In the genomic region with DNA sequence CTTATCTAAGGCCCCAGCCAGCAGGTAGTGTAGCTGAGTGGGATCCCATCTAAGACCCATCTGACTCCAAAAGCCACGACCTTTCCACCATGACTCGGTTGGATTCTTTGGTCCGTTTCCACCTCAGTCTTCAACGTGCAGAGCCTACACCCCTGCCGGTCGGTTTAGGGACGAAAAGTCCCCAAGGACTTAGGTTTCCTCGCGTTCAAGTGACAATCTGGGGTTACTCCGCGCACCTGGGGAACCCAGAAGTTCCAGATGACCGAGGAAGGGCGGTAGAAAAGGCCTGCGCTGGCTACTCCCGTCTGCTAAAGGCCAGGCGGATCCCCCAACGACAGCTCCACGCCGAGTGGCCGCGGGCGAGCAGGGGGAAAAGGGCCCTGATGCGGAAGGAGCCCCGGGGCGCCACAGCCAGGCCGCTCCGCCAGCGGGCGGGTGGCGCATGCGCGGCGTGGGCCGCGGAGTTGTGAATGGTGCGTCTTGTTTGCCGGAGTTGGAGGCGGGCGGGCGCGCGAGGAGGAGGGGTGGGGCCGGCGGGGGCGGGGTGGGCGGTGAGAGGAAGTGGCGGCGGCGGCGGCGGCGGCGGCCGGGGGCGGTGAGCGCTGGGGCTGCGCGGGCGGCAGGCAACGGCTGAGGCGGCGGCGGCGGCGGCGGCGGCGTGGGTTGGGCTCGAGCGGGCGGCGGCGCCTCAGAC, we compare ENCODE assay signal across 1 cellular context.
A peak's percentile ranks its signal among the peaks of the same experiment; 100 is the strongest.
TF ChIP-seq lines count a peak whose summit lies in the region.

A gene (plus strand): TSS at position 595 of the 694 bp plus-strand sequence. CDS start 259 bp downstream, outside the sequence.

TF ChIP-seq in HepG2, 621 proteins besides CTCF, POLR2A, EP300 and RAD21 (continued from another document and continues in another):
- TF ChIP-seq, protein P1, sequence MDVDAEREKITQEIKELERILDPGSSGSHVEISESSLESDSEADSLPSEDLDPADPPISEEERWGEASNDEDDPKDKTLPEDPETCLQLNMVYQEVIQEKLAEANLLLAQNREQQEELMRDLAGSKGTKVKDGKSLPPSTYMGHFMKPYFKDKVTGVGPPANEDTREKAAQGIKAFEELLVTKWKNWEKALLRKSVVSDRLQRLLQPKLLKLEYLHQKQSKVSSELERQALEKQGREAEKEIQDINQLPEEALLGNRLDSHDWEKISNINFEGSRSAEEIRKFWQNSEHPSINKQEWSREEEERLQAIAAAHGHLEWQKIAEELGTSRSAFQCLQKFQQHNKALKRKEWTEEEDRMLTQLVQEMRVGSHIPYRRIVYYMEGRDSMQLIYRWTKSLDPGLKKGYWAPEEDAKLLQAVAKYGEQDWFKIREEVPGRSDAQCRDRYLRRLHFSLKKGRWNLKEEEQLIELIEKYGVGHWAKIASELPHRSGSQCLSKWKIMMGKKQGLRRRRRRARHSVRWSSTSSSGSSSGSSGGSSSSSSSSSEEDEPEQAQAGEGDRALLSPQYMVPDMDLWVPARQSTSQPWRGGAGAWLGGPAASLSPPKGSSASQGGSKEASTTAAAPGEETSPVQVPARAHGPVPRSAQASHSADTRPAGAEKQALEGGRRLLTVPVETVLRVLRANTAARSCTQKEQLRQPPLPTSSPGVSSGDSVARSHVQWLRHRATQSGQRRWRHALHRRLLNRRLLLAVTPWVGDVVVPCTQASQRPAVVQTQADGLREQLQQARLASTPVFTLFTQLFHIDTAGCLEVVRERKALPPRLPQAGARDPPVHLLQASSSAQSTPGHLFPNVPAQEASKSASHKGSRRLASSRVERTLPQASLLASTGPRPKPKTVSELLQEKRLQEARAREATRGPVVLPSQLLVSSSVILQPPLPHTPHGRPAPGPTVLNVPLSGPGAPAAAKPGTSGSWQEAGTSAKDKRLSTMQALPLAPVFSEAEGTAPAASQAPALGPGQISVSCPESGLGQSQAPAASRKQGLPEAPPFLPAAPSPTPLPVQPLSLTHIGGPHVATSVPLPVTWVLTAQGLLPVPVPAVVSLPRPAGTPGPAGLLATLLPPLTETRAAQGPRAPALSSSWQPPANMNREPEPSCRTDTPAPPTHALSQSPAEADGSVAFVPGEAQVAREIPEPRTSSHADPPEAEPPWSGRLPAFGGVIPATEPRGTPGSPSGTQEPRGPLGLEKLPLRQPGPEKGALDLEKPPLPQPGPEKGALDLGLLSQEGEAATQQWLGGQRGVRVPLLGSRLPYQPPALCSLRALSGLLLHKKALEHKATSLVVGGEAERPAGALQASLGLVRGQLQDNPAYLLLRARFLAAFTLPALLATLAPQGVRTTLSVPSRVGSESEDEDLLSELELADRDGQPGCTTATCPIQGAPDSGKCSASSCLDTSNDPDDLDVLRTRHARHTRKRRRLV (CRISPR knock-in tag; IDR thresholded peaks at IDR 0.05): no peak
- TF ChIP-seq, protein P2, sequence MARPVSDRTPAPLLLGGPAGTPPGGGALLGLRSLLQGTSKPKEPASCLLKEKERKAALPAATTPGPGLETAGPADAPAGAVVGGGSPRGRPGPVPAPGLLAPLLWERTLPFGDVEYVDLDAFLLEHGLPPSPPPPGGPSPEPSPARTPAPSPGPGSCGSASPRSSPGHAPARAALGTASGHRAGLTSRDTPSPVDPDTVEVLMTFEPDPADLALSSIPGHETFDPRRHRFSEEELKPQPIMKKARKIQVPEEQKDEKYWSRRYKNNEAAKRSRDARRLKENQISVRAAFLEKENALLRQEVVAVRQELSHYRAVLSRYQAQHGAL (CRISPR knock-in tag; IDR thresholded peaks at IDR 0.05; ENCODE audit: not compliant biosample characterization): peak; percentile 93
- TF ChIP-seq ONECUT2 (CRISPR knock-in tag; IDR thresholded peaks at IDR 0.05) (0 out of 2 replicates have a peak, but pooled peaks have one; percentile 34), GTF3A (CRISPR knock-in tag; conservative IDR thresholded peaks at IDR 0.05) (0 out of 2 replicates have a peak, but pooled peaks have one; percentile 49), ZNF883 (CRISPR knock-in tag; IDR thresholded peaks at IDR 0.05; ENCODE audit: not compliant biosample characterization) (peak; percentile 97), SETDB1 (CRISPR knock-in tag; IDR thresholded peaks at IDR 0.05; ENCODE audit: borderline replicate concordance) (no peak), ZFP37 (CRISPR knock-in tag; IDR thresholded peaks at IDR 0.05; ENCODE audit: borderline replicate concordance) (no peak), ZNF775 (CRISPR knock-in tag; IDR thresholded peaks at IDR 0.05; ENCODE audit: borderline replicate concordance) (no peak), NFE2 (CRISPR knock-in tag; IDR thresholded peaks at IDR 0.05) (peak; percentile 35; the same call in 1 of the 2 replicates), TBX2 (CRISPR knock-in tag; IDR thresholded peaks at IDR 0.05; ENCODE audit: borderline replicate concordance) (peak; percentile 69; the same call in 1 of the 2 replicates), KDM5A (IDR thresholded peaks at IDR 0.05; ENCODE audit: borderline replicate concordance, low read length) (peak; percentile 41; the same call in 1 of the 2 replicates), AKAP8 (CRISPR knock-in tag; IDR thresholded peaks at IDR 0.05) (peak; percentile 59; the same call in 1 of the 2 replicates)
- TF ChIP-seq, protein P3, sequence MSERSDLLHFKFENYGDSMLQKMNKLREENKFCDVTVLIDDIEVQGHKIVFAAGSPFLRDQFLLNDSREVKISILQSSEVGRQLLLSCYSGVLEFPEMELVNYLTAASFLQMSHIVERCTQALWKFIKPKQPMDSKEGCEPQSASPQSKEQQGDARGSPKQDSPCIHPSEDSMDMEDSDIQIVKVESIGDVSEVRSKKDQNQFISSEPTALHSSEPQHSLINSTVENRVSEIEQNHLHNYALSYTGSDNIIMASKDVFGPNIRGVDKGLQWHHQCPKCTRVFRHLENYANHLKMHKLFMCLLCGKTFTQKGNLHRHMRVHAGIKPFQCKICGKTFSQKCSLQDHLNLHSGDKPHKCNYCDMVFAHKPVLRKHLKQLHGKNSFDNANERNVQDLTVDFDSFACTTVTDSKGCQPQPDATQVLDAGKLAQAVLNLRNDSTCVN (CRISPR knock-in tag; IDR thresholded peaks at IDR 0.05; ENCODE audit: borderline replicate concordance): peak; percentile 81; the same call in 1 of the 2 replicates
- TF ChIP-seq, protein P4, sequence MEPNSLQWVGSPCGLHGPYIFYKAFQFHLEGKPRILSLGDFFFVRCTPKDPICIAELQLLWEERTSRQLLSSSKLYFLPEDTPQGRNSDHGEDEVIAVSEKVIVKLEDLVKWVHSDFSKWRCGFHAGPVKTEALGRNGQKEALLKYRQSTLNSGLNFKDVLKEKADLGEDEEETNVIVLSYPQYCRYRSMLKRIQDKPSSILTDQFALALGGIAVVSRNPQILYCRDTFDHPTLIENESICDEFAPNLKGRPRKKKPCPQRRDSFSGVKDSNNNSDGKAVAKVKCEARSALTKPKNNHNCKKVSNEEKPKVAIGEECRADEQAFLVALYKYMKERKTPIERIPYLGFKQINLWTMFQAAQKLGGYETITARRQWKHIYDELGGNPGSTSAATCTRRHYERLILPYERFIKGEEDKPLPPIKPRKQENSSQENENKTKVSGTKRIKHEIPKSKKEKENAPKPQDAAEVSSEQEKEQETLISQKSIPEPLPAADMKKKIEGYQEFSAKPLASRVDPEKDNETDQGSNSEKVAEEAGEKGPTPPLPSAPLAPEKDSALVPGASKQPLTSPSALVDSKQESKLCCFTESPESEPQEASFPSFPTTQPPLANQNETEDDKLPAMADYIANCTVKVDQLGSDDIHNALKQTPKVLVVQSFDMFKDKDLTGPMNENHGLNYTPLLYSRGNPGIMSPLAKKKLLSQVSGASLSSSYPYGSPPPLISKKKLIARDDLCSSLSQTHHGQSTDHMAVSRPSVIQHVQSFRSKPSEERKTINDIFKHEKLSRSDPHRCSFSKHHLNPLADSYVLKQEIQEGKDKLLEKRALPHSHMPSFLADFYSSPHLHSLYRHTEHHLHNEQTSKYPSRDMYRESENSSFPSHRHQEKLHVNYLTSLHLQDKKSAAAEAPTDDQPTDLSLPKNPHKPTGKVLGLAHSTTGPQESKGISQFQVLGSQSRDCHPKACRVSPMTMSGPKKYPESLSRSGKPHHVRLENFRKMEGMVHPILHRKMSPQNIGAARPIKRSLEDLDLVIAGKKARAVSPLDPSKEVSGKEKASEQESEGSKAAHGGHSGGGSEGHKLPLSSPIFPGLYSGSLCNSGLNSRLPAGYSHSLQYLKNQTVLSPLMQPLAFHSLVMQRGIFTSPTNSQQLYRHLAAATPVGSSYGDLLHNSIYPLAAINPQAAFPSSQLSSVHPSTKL (CRISPR knock-in tag; IDR thresholded peaks at IDR 0.05): peak; percentile 57; the same call in 1 of the 2 replicates
- TF ChIP-seq, protein P5, sequence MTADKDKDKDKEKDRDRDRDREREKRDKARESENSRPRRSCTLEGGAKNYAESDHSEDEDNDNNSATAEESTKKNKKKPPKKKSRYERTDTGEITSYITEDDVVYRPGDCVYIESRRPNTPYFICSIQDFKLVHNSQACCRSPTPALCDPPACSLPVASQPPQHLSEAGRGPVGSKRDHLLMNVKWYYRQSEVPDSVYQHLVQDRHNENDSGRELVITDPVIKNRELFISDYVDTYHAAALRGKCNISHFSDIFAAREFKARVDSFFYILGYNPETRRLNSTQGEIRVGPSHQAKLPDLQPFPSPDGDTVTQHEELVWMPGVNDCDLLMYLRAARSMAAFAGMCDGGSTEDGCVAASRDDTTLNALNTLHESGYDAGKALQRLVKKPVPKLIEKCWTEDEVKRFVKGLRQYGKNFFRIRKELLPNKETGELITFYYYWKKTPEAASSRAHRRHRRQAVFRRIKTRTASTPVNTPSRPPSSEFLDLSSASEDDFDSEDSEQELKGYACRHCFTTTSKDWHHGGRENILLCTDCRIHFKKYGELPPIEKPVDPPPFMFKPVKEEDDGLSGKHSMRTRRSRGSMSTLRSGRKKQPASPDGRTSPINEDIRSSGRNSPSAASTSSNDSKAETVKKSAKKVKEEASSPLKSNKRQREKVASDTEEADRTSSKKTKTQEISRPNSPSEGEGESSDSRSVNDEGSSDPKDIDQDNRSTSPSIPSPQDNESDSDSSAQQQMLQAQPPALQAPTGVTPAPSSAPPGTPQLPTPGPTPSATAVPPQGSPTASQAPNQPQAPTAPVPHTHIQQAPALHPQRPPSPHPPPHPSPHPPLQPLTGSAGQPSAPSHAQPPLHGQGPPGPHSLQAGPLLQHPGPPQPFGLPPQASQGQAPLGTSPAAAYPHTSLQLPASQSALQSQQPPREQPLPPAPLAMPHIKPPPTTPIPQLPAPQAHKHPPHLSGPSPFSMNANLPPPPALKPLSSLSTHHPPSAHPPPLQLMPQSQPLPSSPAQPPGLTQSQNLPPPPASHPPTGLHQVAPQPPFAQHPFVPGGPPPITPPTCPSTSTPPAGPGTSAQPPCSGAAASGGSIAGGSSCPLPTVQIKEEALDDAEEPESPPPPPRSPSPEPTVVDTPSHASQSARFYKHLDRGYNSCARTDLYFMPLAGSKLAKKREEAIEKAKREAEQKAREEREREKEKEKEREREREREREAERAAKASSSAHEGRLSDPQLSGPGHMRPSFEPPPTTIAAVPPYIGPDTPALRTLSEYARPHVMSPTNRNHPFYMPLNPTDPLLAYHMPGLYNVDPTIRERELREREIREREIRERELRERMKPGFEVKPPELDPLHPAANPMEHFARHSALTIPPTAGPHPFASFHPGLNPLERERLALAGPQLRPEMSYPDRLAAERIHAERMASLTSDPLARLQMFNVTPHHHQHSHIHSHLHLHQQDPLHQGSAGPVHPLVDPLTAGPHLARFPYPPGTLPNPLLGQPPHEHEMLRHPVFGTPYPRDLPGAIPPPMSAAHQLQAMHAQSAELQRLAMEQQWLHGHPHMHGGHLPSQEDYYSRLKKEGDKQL (CRISPR knock-in tag; IDR thresholded peaks at IDR 0.05; ENCODE audit: low read depth): 0 out of 2 replicates have a peak, but pooled peaks have one; percentile 16
- TF ChIP-seq, protein P6, sequence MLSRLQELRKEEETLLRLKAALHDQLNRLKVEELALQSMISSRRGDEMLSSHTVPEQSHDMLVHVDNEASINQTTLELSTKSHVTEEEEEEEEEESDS (CRISPR knock-in tag; IDR thresholded peaks at IDR 0.05; ENCODE audit: borderline replicate concordance): no peak
- TF ChIP-seq, protein P7, sequence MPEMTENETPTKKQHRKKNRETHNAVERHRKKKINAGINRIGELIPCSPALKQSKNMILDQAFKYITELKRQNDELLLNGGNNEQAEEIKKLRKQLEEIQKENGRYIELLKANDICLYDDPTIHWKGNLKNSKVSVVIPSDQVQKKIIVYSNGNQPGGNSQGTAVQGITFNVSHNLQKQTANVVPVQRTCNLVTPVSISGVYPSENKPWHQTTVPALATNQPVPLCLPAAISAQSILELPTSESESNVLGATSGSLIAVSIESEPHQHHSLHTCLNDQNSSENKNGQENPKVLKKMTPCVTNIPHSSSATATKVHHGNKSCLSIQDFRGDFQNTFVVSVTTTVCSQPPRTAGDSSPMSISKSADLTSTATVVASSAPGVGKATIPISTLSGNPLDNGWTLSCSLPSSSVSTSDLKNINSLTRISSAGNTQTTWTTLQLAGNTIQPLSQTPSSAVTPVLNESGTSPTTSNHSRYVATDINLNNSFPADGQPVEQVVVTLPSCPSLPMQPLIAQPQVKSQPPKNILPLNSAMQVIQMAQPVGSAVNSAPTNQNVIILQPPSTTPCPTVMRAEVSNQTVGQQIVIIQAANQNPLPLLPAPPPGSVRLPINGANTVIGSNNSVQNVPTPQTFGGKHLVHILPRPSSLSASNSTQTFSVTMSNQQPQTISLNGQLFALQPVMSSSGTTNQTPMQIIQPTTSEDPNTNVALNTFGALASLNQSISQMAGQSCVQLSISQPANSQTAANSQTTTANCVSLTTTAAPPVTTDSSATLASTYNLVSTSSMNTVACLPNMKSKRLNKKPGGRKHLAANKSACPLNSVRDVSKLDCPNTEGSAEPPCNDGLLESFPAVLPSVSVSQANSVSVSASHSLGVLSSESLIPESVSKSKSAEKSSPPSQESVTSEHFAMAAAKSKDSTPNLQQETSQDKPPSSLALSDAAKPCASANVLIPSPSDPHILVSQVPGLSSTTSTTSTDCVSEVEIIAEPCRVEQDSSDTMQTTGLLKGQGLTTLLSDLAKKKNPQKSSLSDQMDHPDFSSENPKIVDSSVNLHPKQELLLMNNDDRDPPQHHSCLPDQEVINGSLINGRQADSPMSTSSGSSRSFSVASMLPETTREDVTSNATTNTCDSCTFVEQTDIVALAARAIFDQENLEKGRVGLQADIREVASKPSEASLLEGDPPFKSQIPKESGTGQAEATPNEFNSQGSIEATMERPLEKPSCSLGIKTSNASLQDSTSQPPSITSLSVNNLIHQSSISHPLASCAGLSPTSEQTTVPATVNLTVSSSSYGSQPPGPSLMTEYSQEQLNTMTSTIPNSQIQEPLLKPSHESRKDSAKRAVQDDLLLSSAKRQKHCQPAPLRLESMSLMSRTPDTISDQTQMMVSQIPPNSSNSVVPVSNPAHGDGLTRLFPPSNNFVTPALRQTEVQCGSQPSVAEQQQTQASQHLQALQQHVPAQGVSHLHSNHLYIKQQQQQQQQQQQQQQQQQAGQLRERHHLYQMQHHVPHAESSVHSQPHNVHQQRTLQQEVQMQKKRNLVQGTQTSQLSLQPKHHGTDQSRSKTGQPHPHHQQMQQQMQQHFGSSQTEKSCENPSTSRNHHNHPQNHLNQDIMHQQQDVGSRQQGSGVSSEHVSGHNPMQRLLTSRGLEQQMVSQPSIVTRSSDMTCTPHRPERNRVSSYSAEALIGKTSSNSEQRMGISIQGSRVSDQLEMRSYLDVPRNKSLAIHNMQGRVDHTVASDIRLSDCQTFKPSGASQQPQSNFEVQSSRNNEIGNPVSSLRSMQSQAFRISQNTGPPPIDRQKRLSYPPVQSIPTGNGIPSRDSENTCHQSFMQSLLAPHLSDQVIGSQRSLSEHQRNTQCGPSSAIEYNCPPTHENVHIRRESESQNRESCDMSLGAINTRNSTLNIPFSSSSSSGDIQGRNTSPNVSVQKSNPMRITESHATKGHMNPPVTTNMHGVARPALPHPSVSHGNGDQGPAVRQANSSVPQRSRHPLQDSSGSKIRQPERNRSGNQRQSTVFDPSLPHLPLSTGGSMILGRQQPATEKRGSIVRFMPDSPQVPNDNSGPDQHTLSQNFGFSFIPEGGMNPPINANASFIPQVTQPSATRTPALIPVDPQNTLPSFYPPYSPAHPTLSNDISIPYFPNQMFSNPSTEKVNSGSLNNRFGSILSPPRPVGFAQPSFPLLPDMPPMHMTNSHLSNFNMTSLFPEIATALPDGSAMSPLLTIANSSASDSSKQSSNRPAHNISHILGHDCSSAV (CRISPR knock-in tag; IDR thresholded peaks at IDR 0.05; ENCODE audit: borderline replicate concordance): no peak
